Comparison of ENCODE assay signal across 14 cellular contexts in genomic region chr15:101611580-101612299, GRCh38. TPM values are rescaled to one million over a fixed set of nuclear protein-coding genes. Genes with fewer than 3 reads are reported as not detected.
DNase-seq lines count a peak whose midpoint lies in the region; ATAC-seq and TF ChIP-seq lines count a peak whose summit lies in the region.
"Had no signal": no experiment of that assay in that cellular context is flagged by ENCODE, and none has a peak within 500 bp of the region (broad histone marks: within the 10 kb centered on the region; RNA-seq: fewer than 3 reads in every experiment).

No MANE protein-coding gene starts in this region.

- peak overlapping the region; percentile 12 for H3K27ac Mint-ChIP-seq in neural progenitor cell
- H3K27ac Mint-ChIP-seq in T-cell = no peak overlapping the region
- H3K27ac Mint-ChIP-seq: CD8-positive, alpha-beta memory T cell had no signal

- H4K20me1 ChIP-seq in BLaER1 = 0 out of 2 replicates have a peak, but pooled peaks cover 5% of the 10 kb centered on the region
- H4K20me1 ChIP-seq in BLaER1 treated with 17β-estradiol and CSF1 and Interleukin-3, amounts not matched to agents 10 nM and 100 nM = peaks cover 0 to 17% (median 0%) of the 10 kb centered on the region in 11 experiments; a peak in 4 of 22 replicates
- no peaks in the 10 kb centered on the region for H4K20me1 ChIP-seq in neural progenitor cell (ENCODE audit: low read depth)

- H3K4me3 ChIP-seq in BLaER1 (no peak overlapping the region), neural progenitor cell (no peak overlapping the region), skeletal muscle tissue (ENCODE audit: low read length in 3 of 3) (peak overlapping the region in 2 of 3 donors; percentile 6 to 13)
- H3K4me3 ChIP-seq in BLaER1 treated with 17β-estradiol and CSF1 and Interleukin-3, amounts not matched to agents 10 nM and 100 nM = no peak overlapping the region
- H3K4me3 ChIP-seq: A549, GM12878 had no signal

- TF ChIP-seq CTCF in neural progenitor cell (IDR thresholded peaks at IDR 0.05) = no peak

- H2AFZ ChIP-seq in neural progenitor cell (replicated peaks) = no peak overlapping the region

- H3K9ac ChIP-seq in BLaER1 = no peak overlapping the region
- no peak overlapping the region for H3K9ac ChIP-seq in BLaER1 treated with 17β-estradiol and CSF1 and Interleukin-3, amounts not matched to agents 10 nM and 100 nM
- no peak overlapping the region for H3K9ac ChIP-seq in neural progenitor cell
- H3K9ac ChIP-seq in skeletal muscle tissue (ENCODE audit: low read depth in 1 of 3, low read length in 3 of 3) = peak overlapping the region in 2 of 3 donors; percentile 38 to 69

- H3K27me3 ChIP-seq in BLaER1 = no peaks in the 10 kb centered on the region
- H3K27me3 ChIP-seq in BLaER1 treated with 17β-estradiol and CSF1 and Interleukin-3, amounts not matched to agents 10 nM and 100 nM = peaks cover 0 to 16% (median 0%) of the 10 kb centered on the region in 11 experiments; a peak in 4 of 22 replicates
- no peaks in the 10 kb centered on the region for H3K27me3 ChIP-seq in neural progenitor cell
- no peaks in the 10 kb centered on the region for H3K27me3 ChIP-seq in skeletal muscle tissue (ENCODE audit: control insufficient read depth in 3 of 3, insufficient read depth in 3 of 3, low read length in 3 of 3)
- H3K27me3 ChIP-seq: BE2C had no signal

- no peaks in the 10 kb centered on the region for H3K36me3 ChIP-seq in BLaER1
- no peaks in the 10 kb centered on the region for H3K36me3 ChIP-seq in BLaER1 treated with 17β-estradiol and CSF1 and Interleukin-3, amounts not matched to agents 10 nM and 100 nM
- H3K36me3 ChIP-seq in neural progenitor cell = no peaks in the 10 kb centered on the region
- no peaks in the 10 kb centered on the region for H3K36me3 ChIP-seq in skeletal muscle tissue (ENCODE audit: control insufficient read depth in 3 of 3, insufficient read depth in 3 of 3, low read length in 3 of 3)
- H3K36me3 ChIP-seq: BE2C had no signal

- H3K9me3 Mint-ChIP-seq in neural progenitor cell = no peaks in the 10 kb centered on the region
- H3K9me3 Mint-ChIP-seq in T-cell = no peaks in the 10 kb centered on the region
- H3K9me3 Mint-ChIP-seq: CD8-positive, alpha-beta memory T cell had no signal

- peaks cover 59% of the 10 kb centered on the region for H3K4me1 Mint-ChIP-seq in neural progenitor cell
- H3K4me1 Mint-ChIP-seq in T-cell = no peaks in the 10 kb centered on the region
- H3K4me1 Mint-ChIP-seq: CD8-positive, alpha-beta memory T cell had no signal

- ATAC-seq in T-cell (replicated peaks in 1 of 4) = no peak
- ATAC-seq: A549, GM12878 had no signal

- no peaks in the 10 kb centered on the region for H3K79me2 ChIP-seq in neural progenitor cell (ENCODE audit: low read depth)

- CTCF ChIA-PET in T-cell (lab: Charles Lee) = no interaction called here

- H3K4me3 Mint-ChIP-seq in neural progenitor cell = no peak overlapping the region
- H3K4me3 Mint-ChIP-seq in T-cell = no peak overlapping the region
- H3K4me3 Mint-ChIP-seq: CD8-positive, alpha-beta memory T cell had no signal

- DNase-seq in neural progenitor cell (ENCODE audit: low spot score) (no peak), T-cell (no peak), NCI-H2081 (lab: John Stamatoyannopoulos, UW) (no peak)
- DNase-seq: BE2C; Caco-2; CD8-positive, alpha-beta memory T cell; DMS79; HCEC 1CT; IMR-90 had no signal

- H3K36me3 Mint-ChIP-seq in neural progenitor cell (no peaks in the 10 kb centered on the region), T-cell (peaks cover 4% of the 10 kb centered on the region)
- H3K36me3 Mint-ChIP-seq: CD8-positive, alpha-beta memory T cell had no signal

- peaks cover 59% of the 10 kb centered on the region for H3K4me1 ChIP-seq in BLaER1
- peaks cover 15 to 55% (median 50%) of the 10 kb centered on the region in 10 experiments for H3K4me1 ChIP-seq in BLaER1 treated with 17β-estradiol and CSF1 and Interleukin-3, amounts not matched to agents 10 nM and 100 nM
- peaks cover 22% of the 10 kb centered on the region for H3K4me1 ChIP-seq in neural progenitor cell
- H3K4me1 ChIP-seq in skeletal muscle tissue (ENCODE audit: control insufficient read depth in 3 of 3, insufficient read depth in 3 of 3, low read length in 3 of 3) = peaks cover 64 to 85% (median 73%) of the 10 kb centered on the region in 3 donors

- no peak overlapping the region for H3K27ac ChIP-seq in BLaER1
- no peak overlapping the region for H3K27ac ChIP-seq in BLaER1 treated with 17β-estradiol and CSF1 and Interleukin-3, amounts not matched to agents 10 nM and 100 nM
- H3K27ac ChIP-seq in neural progenitor cell = no peak overlapping the region
- H3K27ac ChIP-seq in skeletal muscle tissue (ENCODE audit: low read depth, low read length) = no peak overlapping the region
- H3K27ac ChIP-seq: A549 had no signal

- H3K27me3 Mint-ChIP-seq in neural progenitor cell (ENCODE audit: insufficient read depth, low read depth) = peaks cover 8% of the 10 kb centered on the region
- H3K27me3 Mint-ChIP-seq in T-cell = no peaks in the 10 kb centered on the region
- H3K27me3 Mint-ChIP-seq: CD8-positive, alpha-beta memory T cell had no signal

- H3K4me2 ChIP-seq in BLaER1 = peak overlapping the region; percentile 93
- H3K4me2 ChIP-seq in BLaER1 treated with 17β-estradiol and CSF1 and Interleukin-3, amounts not matched to agents 10 nM and 100 nM = peak overlapping the region in 8 of 11 experiments; percentile 73 to 94 (median 84); a peak in 13 of 22 replicates
- no peak overlapping the region for H3K4me2 ChIP-seq in neural progenitor cell
- H3K4me2 ChIP-seq: A549 had no signal

- POLR2A ChIA-PET in T-cell (lab: Charles Lee) = no interaction called here

- no peaks in the 10 kb centered on the region for H3F3A ChIP-seq in neural progenitor cell (ENCODE audit: low read depth)

- H3K9me3 ChIP-seq in BLaER1 (no peaks in the 10 kb centered on the region), neural progenitor cell (ENCODE audit: low read depth) (no peaks in the 10 kb centered on the region), skeletal muscle tissue (ENCODE audit: control insufficient read depth in 3 of 3, low read length in 3 of 3) (no peaks in the 10 kb centered on the region)
- no peaks in the 10 kb centered on the region for H3K9me3 ChIP-seq in BLaER1 treated with 17β-estradiol and CSF1 and Interleukin-3, amounts not matched to agents 10 nM and 100 nM (replicated peaks in 1 of 11)
- H3K9me3 ChIP-seq: A549, BE2C, Caco-2 had no signal

RNA-seq across cellular contexts. Expression of gene TM2D3, which starts 40.4 kb away (rescaled TPM):
- total RNA-seq in neural progenitor cell (ENCODE audit: low replicate concordance) (41.6 and 58.4 TPM in 2 replicates), skeletal muscle tissue (49.6 TPM), T-cell (10 to 100 TPM; 55.7 to 96.9 (median 64.6) TPM)

Comparison
In these comparisons a context has a peak if more than half of its experiments do, and no peak if none do; other contexts are left out.
1. H3K4me3 ChIP-seq: peak in skeletal muscle tissue (2 of 3); none in BLaER1 (single experiment), BLaER1 treated with 17β-estradiol and CSF1 and Interleukin-3, amounts not matched to agents 10 nM and 100 nM (0 of 10) and neural progenitor cell (single experiment).
2. H3K9ac ChIP-seq: peak in skeletal muscle tissue (2 of 3); none in BLaER1 (single experiment), BLaER1 treated with 17β-estradiol and CSF1 and Interleukin-3, amounts not matched to agents 10 nM and 100 nM (0 of 11) and neural progenitor cell (single experiment).